ENCODE assay signal across 2 cellular contexts in the genomic region with DNA sequence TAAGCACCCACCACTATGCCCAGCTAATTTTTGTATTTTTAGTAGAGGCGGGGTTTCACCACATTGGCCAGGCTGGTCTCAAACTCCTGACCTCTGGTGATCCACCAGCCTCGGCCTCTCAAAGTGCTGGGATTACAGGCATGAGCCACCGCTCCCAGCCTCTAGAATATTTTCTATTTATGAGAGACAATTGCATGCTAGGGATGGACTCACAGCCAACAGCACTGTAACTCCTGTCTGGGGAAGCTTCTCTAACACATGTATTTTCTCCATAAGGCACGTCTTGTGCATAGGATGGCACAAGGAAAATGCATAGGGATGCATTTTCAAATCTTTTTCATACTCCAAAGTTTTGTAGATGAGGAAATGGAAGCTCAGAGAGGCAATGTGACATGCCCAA. TPM values are rescaled to one million over a fixed set of nuclear protein-coding genes. Genes with fewer than 3 reads are reported as not detected.
"Had no signal": no experiment of that assay in that cellular context is flagged by ENCODE, and none has a peak within 500 bp of the region (broad histone marks: within the 10 kb centered on the region; RNA-seq: fewer than 3 reads in every experiment).

No MANE protein-coding gene starts in this region.

RNA-seq across cellular contexts. Expression of gene DDC, which starts 19.6 kb away (rescaled TPM):
- total RNA-seq: G401, GM12878 had no signal
